In genomic region chr12:124188561-124189405, GRCh38 we compare ENCODE assay signal across 2 cellular contexts.
A peak's percentile ranks its signal among the peaks of the same experiment; 100 is the strongest.
TF ChIP-seq lines count a peak whose summit lies in the region.

No MANE protein-coding gene starts in this region.

TF ChIP-seq in WTC11, 78 proteins besides CTCF, POLR2A, EP300 and RAD21 (continued from another document):
- TF ChIP-seq, protein P1, sequence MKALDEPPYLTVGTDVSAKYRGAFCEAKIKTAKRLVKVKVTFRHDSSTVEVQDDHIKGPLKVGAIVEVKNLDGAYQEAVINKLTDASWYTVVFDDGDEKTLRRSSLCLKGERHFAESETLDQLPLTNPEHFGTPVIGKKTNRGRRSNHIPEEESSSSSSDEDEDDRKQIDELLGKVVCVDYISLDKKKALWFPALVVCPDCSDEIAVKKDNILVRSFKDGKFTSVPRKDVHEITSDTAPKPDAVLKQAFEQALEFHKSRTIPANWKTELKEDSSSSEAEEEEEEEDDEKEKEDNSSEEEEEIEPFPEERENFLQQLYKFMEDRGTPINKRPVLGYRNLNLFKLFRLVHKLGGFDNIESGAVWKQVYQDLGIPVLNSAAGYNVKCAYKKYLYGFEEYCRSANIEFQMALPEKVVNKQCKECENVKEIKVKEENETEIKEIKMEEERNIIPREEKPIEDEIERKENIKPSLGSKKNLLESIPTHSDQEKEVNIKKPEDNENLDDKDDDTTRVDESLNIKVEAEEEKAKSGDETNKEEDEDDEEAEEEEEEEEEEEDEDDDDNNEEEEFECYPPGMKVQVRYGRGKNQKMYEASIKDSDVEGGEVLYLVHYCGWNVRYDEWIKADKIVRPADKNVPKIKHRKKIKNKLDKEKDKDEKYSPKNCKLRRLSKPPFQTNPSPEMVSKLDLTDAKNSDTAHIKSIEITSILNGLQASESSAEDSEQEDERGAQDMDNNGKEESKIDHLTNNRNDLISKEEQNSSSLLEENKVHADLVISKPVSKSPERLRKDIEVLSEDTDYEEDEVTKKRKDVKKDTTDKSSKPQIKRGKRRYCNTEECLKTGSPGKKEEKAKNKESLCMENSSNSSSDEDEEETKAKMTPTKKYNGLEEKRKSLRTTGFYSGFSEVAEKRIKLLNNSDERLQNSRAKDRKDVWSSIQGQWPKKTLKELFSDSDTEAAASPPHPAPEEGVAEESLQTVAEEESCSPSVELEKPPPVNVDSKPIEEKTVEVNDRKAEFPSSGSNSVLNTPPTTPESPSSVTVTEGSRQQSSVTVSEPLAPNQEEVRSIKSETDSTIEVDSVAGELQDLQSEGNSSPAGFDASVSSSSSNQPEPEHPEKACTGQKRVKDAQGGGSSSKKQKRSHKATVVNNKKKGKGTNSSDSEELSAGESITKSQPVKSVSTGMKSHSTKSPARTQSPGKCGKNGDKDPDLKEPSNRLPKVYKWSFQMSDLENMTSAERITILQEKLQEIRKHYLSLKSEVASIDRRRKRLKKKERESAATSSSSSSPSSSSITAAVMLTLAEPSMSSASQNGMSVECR (CRISPR knock-in tag; IDR thresholded peaks at IDR 0.05; ENCODE audit: borderline replicate concordance), result no peak
- TF ChIP-seq ZNF416 (CRISPR knock-in tag; IDR thresholded peaks at IDR 0.05), result no peak

TF ChIP-seq in HepG2, 621 proteins besides CTCF, POLR2A, EP300 and RAD21 (continued from another document and continues in another):
- TF ChIP-seq, protein P2, sequence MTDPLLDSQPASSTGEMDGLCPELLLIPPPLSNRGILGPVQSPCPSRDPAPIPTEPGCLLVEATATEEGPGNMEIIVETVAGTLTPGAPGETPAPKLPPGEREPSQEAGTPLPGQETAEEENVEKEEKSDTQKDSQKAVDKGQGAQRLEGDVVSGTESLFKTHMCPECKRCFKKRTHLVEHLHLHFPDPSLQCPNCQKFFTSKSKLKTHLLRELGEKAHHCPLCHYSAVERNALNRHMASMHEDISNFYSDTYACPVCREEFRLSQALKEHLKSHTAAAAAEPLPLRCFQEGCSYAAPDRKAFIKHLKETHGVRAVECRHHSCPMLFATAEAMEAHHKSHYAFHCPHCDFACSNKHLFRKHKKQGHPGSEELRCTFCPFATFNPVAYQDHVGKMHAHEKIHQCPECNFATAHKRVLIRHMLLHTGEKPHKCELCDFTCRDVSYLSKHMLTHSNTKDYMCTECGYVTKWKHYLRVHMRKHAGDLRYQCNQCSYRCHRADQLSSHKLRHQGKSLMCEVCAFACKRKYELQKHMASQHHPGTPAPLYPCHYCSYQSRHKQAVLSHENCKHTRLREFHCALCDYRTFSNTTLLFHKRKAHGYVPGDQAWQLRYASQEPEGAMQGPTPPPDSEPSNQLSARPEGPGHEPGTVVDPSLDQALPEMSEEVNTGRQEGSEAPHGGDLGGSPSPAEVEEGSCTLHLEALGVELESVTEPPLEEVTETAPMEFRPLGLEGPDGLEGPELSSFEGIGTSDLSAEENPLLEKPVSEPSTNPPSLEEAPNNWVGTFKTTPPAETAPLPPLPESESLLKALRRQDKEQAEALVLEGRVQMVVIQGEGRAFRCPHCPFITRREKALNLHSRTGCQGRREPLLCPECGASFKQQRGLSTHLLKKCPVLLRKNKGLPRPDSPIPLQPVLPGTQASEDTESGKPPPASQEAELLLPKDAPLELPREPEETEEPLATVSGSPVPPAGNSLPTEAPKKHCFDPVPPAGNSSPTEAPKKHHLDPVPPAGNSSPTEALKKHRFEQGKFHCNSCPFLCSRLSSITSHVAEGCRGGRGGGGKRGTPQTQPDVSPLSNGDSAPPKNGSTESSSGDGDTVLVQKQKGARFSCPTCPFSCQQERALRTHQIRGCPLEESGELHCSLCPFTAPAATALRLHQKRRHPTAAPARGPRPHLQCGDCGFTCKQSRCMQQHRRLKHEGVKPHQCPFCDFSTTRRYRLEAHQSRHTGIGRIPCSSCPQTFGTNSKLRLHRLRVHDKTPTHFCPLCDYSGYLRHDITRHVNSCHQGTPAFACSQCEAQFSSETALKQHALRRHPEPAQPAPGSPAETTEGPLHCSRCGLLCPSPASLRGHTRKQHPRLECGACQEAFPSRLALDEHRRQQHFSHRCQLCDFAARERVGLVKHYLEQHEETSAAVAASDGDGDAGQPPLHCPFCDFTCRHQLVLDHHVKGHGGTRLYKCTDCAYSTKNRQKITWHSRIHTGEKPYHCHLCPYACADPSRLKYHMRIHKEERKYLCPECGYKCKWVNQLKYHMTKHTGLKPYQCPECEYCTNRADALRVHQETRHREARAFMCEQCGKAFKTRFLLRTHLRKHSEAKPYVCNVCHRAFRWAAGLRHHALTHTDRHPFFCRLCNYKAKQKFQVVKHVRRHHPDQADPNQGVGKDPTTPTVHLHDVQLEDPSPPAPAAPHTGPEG (CRISPR knock-in tag; IDR thresholded peaks at IDR 0.05), result no peak
- TF ChIP-seq SMYD3 (CRISPR knock-in tag; IDR thresholded peaks at IDR 0.05), result no peak
- TF ChIP-seq PCBP1 (IDR thresholded peaks at IDR 0.05; ENCODE audit: borderline replicate concordance, low read depth, low read length), result no peak
- no peak for TF ChIP-seq SPEN (CRISPR knock-in tag; IDR thresholded peaks at IDR 0.05; ENCODE audit: low read depth)
- no peak for TF ChIP-seq KIAA2018 (CRISPR knock-in tag; IDR thresholded peaks at IDR 0.05; ENCODE audit: borderline replicate concordance)
- TF ChIP-seq, protein P3, sequence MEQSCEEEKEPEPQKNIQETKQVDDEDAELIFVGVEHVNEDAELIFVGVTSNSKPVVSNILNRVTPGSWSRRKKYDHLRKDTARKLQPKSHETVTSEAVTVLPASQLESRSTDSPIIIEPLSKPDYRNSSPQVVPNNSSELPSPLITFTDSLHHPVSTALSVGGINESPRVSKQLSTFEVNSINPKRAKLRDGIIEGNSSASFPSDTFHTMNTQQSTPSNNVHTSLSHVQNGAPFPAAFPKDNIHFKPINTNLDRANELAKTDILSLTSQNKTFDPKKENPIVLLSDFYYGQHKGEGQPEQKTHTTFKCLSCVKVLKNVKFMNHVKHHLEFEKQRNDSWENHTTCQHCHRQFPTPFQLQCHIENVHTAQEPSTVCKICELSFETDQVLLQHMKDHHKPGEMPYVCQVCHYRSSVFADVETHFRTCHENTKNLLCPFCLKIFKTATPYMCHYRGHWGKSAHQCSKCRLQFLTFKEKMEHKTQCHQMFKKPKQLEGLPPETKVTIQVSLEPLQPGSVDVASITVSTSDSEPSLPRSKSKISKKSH (CRISPR knock-in tag; IDR thresholded peaks at IDR 0.05; ENCODE audit: borderline replicate concordance), result no peak
- TF ChIP-seq ARID5B (CRISPR knock-in tag; IDR thresholded peaks at IDR 0.05), result peak; percentile 52; the same call in 1 of the 2 replicates
- no peak for TF ChIP-seq ZBTB14 (CRISPR knock-in tag; IDR thresholded peaks at IDR 0.05)
- no peak for TF ChIP-seq CEBPB (IDR thresholded peaks at IDR 0.05; ENCODE audit: borderline replicate concordance, low read depth, low read length)
- no peak for TF ChIP-seq ZNF710 (CRISPR knock-in tag; IDR thresholded peaks at IDR 0.05; ENCODE audit: borderline replicate concordance)
- no peak for TF ChIP-seq ZFP1 (CRISPR knock-in tag; IDR thresholded peaks at IDR 0.05)
- TF ChIP-seq GTF3A (CRISPR knock-in tag; conservative IDR thresholded peaks at IDR 0.05), result no peak
- TF ChIP-seq, protein P4, sequence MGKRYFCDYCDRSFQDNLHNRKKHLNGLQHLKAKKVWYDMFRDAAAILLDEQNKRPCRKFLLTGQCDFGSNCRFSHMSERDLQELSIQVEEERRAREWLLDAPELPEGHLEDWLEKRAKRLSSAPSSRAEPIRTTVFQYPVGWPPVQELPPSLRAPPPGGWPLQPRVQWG (CRISPR knock-in tag; IDR thresholded peaks at IDR 0.05; ENCODE audit: borderline replicate concordance, low read depth), result no peak
- no peak for TF ChIP-seq ZFP41 (CRISPR knock-in tag; IDR thresholded peaks at IDR 0.05; ENCODE audit: borderline replicate concordance)
